ENCODE assay signal across 11 cellular contexts in genomic region chr10:80529604-80530003, GRCh38. TPM values are rescaled to one million over a fixed set of nuclear protein-coding genes. Genes with fewer than 3 reads are reported as not detected.
A peak's percentile ranks its signal among the peaks of the same experiment; 100 is the strongest.
DNase-seq lines count a peak whose midpoint lies in the region; ATAC-seq and TF ChIP-seq lines count a peak whose summit lies in the region.
"Had no signal": no experiment of that assay in that cellular context is flagged by ENCODE, and none has a peak within 500 bp of the region (broad histone marks: within the 10 kb centered on the region; RNA-seq: fewer than 3 reads in every experiment).

No MANE protein-coding gene starts in this region.

- peak overlapping the region; percentile 40 for H3K4me3 Mint-ChIP-seq in activated T-cell treated with anti-CD3 and anti-CD28 coated beads, Interleukin-2, amount 50 U/mL, for 4 hours
- no peak overlapping the region for H3K4me3 Mint-ChIP-seq in neural progenitor cell
- H3K4me3 Mint-ChIP-seq: brain had no signal

- H3K27me3 ChIP-seq in right cardiac atrium (ENCODE audit: control insufficient read depth, insufficient read depth): no peaks in the 10 kb centered on the region
- no peaks in the 10 kb centered on the region for H3K27me3 ChIP-seq in stomach
- no peaks in the 10 kb centered on the region for H3K27me3 ChIP-seq in neural progenitor cell
- H3K27me3 ChIP-seq: thyroid gland had no signal

- no peak overlapping the region for H3K9ac ChIP-seq in neural progenitor cell

- no peaks in the 10 kb centered on the region for H3K27me3 Mint-ChIP-seq in activated T-cell treated with anti-CD3 and anti-CD28 coated beads, Interleukin-2, amount 50 U/mL, for 4 hours (ENCODE audit: low read depth)
- H3K27me3 Mint-ChIP-seq in neural progenitor cell (ENCODE audit: insufficient read depth, low read depth): peaks cover 12% of the 10 kb centered on the region
- H3K27me3 Mint-ChIP-seq: brain had no signal

- H3K36me3 ChIP-seq in stomach (no peaks in the 10 kb centered on the region), neural progenitor cell (no peaks in the 10 kb centered on the region)
- H3K36me3 ChIP-seq: thyroid gland had no signal

- TF ChIP-seq CTCF in stomach (IDR thresholded peaks at IDR 0.05) (no peak), neural progenitor cell (IDR thresholded peaks at IDR 0.05) (no peak)

- H3F3A ChIP-seq in neural progenitor cell (ENCODE audit: low read depth): no peaks in the 10 kb centered on the region

- H3K4me1 ChIP-seq in right cardiac atrium (ENCODE audit: control insufficient read depth, insufficient read depth, low read length): peaks cover 6% of the 10 kb centered on the region
- H3K4me1 ChIP-seq in stomach: peaks cover 0 to 27% (median 7%) of the 10 kb centered on the region in 4 donors
- peaks cover 5% of the 10 kb centered on the region for H3K4me1 ChIP-seq in neural progenitor cell

- no peak overlapping the region for H2AFZ ChIP-seq in neural progenitor cell (replicated peaks)

- no peaks in the 10 kb centered on the region for H3K36me3 Mint-ChIP-seq in activated T-cell treated with anti-CD3 and anti-CD28 coated beads, Interleukin-2, amount 50 U/mL, for 4 hours (ENCODE audit: insufficient read depth)
- H3K36me3 Mint-ChIP-seq in neural progenitor cell: no peaks in the 10 kb centered on the region

- H3K27ac Mint-ChIP-seq in neural progenitor cell: no peak overlapping the region

- intact Hi-C loops in right cardiac atrium (cut with DNase I) (no loop called here), stomach (cut with DNase I; ENCODE audit: low total_unique reads) (no loop called here)

- no peak overlapping the region for H3K27ac ChIP-seq in right cardiac atrium (ENCODE audit: low read length)
- peak overlapping the region in 3 of 5 donors; percentile 10 to 60 (median 39) for H3K27ac ChIP-seq in stomach
- H3K27ac ChIP-seq in neural progenitor cell: no peak overlapping the region

- no peaks in the 10 kb centered on the region for H3K79me2 ChIP-seq in neural progenitor cell (ENCODE audit: low read depth)

- H3K4me3 ChIP-seq in right cardiac atrium (ENCODE audit: low read length): no peak overlapping the region
- H3K4me3 ChIP-seq in stomach: no peak overlapping the region
- no peak overlapping the region for H3K4me3 ChIP-seq in neural progenitor cell
- H3K4me3 ChIP-seq: thyroid gland had no signal

- peaks cover 65% of the 10 kb centered on the region for H3K4me1 Mint-ChIP-seq in activated T-cell treated with anti-CD3 and anti-CD28 coated beads, Interleukin-2, amount 50 U/mL, for 4 hours (ENCODE audit: low read depth)
- peaks cover 4% of the 10 kb centered on the region for H3K4me1 Mint-ChIP-seq in neural progenitor cell
- H3K4me1 Mint-ChIP-seq: brain had no signal

- H3K9me3 ChIP-seq in right cardiac atrium (ENCODE audit: control insufficient read depth, low read length) (no peaks in the 10 kb centered on the region), stomach (no peaks in the 10 kb centered on the region), neural progenitor cell (ENCODE audit: low read depth) (no peaks in the 10 kb centered on the region)
- H3K9me3 ChIP-seq: thyroid gland had no signal

- 55% methylated on average over 12 of the region's 12 CpGs for WGBS in right cardiac atrium
- 57 to 78% (median 72%) methylated on average over 12 of the region's 12 CpGs for WGBS in stomach, 5 donors

- H3K9me3 Mint-ChIP-seq in activated T-cell treated with anti-CD3 and anti-CD28 coated beads, Interleukin-2, amount 50 U/mL, for 4 hours: no peaks in the 10 kb centered on the region
- H3K9me3 Mint-ChIP-seq in neural progenitor cell: peaks cover 2% of the 10 kb centered on the region
- H3K9me3 Mint-ChIP-seq: brain had no signal

- peak; percentile 51 to 58 for ATAC-seq in activated T-cell treated with anti-CD3 and anti-CD28 coated beads, Interleukin-2, amount 50 U/mL, for 4 hours
- ATAC-seq in right cardiac atrium (peak; percentile 68 to 74), HG03460 (IDR thresholded peaks at IDR 0.05; ENCODE audit: unreplicated experiment) (no peak)

- peak; percentile 52 for DNase-seq in activated T-cell treated with anti-CD3 and anti-CD28 coated beads, Interleukin-2, amount 50 U/mL, for 1 hour
- no peak for DNase-seq in activated T-cell treated with anti-CD3 and anti-CD28 coated beads, Interleukin-2, amount 50 U/mL, for 48 hours
- peak; percentile 30 for DNase-seq in activated T-cell treated with anti-CD3 and anti-CD28 coated beads, Interleukin-2, amount 50 U/mL, for 4 hours
- DNase-seq in right cardiac atrium (no peak), stomach (no peak), HuH-7.5 (ENCODE audit: low spot score) (no peak), neural progenitor cell (ENCODE audit: low spot score) (no peak)
- DNase-seq: NCI-H748 treated with DMSO at 0.1 percent for 48 hours had no signal

- no peak for TF ChIP-seq EP300 in stomach (IDR thresholded peaks at IDR 0.05)

- no peaks in the 10 kb centered on the region for H4K20me1 ChIP-seq in neural progenitor cell (ENCODE audit: low read depth)

- TF ChIP-seq POLR2A in stomach (IDR thresholded peaks at IDR 0.05): no peak

- H3K4me2 ChIP-seq in neural progenitor cell: no peak overlapping the region

RNA-seq across cellular contexts. Expression of gene SH2D4B, which starts 8.1 kb away (rescaled TPM):
- total RNA-seq in activated T-cell treated with anti-CD3 and anti-CD28 coated beads, Interleukin-2, amount 50 U/mL, for 4 hours: under 1 TPM; 0.13 to 0.22 (median 0.20) TPM
- total RNA-seq in right cardiac atrium (not detected), stomach (under 1 TPM in 1 of 5 donors, not detected in 4; 0.18 TPM), neural progenitor cell (ENCODE audit: low replicate concordance) (0.06 and 0.11 TPM in 2 replicates)
- polyA plus RNA-seq in right cardiac atrium (not detected), stomach (under 1 TPM in 1 of 3 donors, not detected in 2; 0.03 TPM)

Comparison
In these comparisons a context has a peak if more than half of its experiments do, and no peak if none do; other contexts are left out.
1. DNase-seq: peak in activated T-cell treated with anti-CD3 and anti-CD28 coated beads, Interleukin-2, amount 50 U/mL, for 1 hour (single experiment) and activated T-cell treated with anti-CD3 and anti-CD28 coated beads, Interleukin-2, amount 50 U/mL, for 4 hours (single experiment); none in activated T-cell treated with anti-CD3 and anti-CD28 coated beads, Interleukin-2, amount 50 U/mL, for 48 hours (0 of 2), right cardiac atrium (0 of 3), stomach (single experiment), HuH-7.5 (single experiment) and neural progenitor cell (single experiment).
2. H3K27ac ChIP-seq: peak in stomach (3 of 5); none in right cardiac atrium (single experiment) and neural progenitor cell (single experiment).